8 cellular contexts compared by ENCODE assay signal in the genomic region with DNA sequence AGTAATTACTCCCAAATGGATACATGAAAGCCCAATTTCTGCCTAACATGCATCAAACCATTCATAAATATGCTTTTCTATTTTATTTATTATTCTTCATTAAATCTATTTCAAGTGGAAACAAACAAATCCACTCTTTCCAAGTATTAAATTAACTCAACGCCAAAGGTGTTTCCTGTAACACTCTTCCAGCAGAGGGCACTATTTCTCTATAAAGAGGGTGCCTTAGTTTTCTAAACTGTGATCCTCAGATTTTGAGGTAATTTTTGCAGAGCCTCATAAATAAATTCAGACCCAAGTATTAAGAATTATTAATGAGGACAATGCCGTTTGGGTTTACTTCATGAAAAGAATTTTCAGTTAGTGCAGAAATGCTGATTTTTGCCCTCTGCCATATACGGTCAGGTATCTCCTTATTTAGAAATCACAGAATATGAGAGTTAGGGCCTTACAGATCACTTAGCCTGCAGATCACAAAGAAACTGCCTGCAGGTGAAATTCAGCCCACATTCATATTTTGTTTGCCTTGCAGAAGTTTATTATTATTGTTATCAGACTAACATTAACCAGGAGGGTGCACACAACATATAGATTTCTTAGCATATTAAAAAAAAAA. TPM values are rescaled to one million over a fixed set of nuclear protein-coding genes. Genes with fewer than 3 reads are reported as not detected.
DNase-seq lines count a peak whose midpoint lies in the region; ATAC-seq and TF ChIP-seq lines count a peak whose summit lies in the region.

No MANE protein-coding gene starts in this region.

- peak; percentile 85 for TF ChIP-seq CTCF in C4-2B (conservative IDR thresholded peaks at IDR 0.05)
- TF ChIP-seq CTCF in activated CD8-positive, alpha-beta T cell treated with anti-CD3 and anti-CD28 coated beads for 36 hours (IDR thresholded peaks at IDR 0.05): peak; percentile 79
- peak; percentile 72 to 92 (median 88) for TF ChIP-seq CTCF in heart left ventricle (IDR thresholded peaks at IDR 0.05)
- TF ChIP-seq CTCF in sigmoid colon (IDR thresholded peaks at IDR 0.05): peak; percentile 53 to 87 (median 72)

- TF ChIP-seq POLR2A in heart left ventricle (IDR thresholded peaks at IDR 0.05): no peak
- TF ChIP-seq POLR2A in sigmoid colon (IDR thresholded peaks at IDR 0.05): no peak

- H3K36me3 ChIP-seq in GM23248 (ENCODE audit: low read depth) (no peaks in the 10 kb centered on the region), heart left ventricle (no peaks in the 10 kb centered on the region), sigmoid colon (no peaks in the 10 kb centered on the region)

- H3F3A ChIP-seq in GM23248 (ENCODE audit: insufficient read depth): no peaks in the 10 kb centered on the region

- 18 to 23% methylated on average over 3 of the region's 3 CpGs for WGBS in GM23248 (ENCODE audit: low coverage in 1 of 2, low lambda C conversion rate in 2 of 2, missing lambda C conversion rate in 2 of 2), 2 experiments
- WGBS in heart left ventricle, 4 donors: 24 to 30% (median 27%) methylated on average over 3 of the region's 3 CpGs
- 23 to 30% methylated on average over 3 of the region's 3 CpGs for WGBS in sigmoid colon, 2 donors

- H3K27ac Mint-ChIP-seq in activated CD8-positive, alpha-beta T cell treated with anti-CD3 and anti-CD28 coated beads for 36 hours: no peak overlapping the region

- H3K4me1 Mint-ChIP-seq in activated CD8-positive, alpha-beta T cell treated with anti-CD3 and anti-CD28 coated beads for 36 hours (ENCODE audit: low read depth): no peaks in the 10 kb centered on the region

- no peak overlapping the region for H2AFZ ChIP-seq in GM23248

- no peaks in the 10 kb centered on the region for H3K9me3 Mint-ChIP-seq in activated CD8-positive, alpha-beta T cell treated with anti-CD3 and anti-CD28 coated beads for 36 hours

- H3K27me3 ChIP-seq in GM23248 (replicated peaks; ENCODE audit: insufficient read depth) (no peaks in the 10 kb centered on the region), heart left ventricle (no peaks in the 10 kb centered on the region), sigmoid colon (no peaks in the 10 kb centered on the region)

- H3K4me3 ChIP-seq in GM23248 (no peak overlapping the region), heart left ventricle (no peak overlapping the region), sigmoid colon (no peak overlapping the region)

- H3K27me3 Mint-ChIP-seq in activated CD8-positive, alpha-beta T cell treated with anti-CD3 and anti-CD28 coated beads for 36 hours: peaks cover 5% of the 10 kb centered on the region

- DNase-seq in GM23248 (peak; percentile 86), NCI-H2227 (lab: John Stamatoyannopoulos, UW; ENCODE audit: unreplicated experiment) (peak; percentile 84), heart left ventricle (peak in 1 of 5 donors; percentile 20), sigmoid colon (no peak), posterior cingulate gyrus (no peak), 8988T (no peak)
- peak; percentile 26 for DNase-seq in activated CD8-positive, alpha-beta T cell treated with anti-CD3 and anti-CD28 coated beads for 36 hours

- H4K20me1 ChIP-seq in GM23248 (ENCODE audit: insufficient read depth): no peaks in the 10 kb centered on the region

- POLR2A ChIA-PET in activated CD8-positive, alpha-beta T cell treated with anti-CD3 and anti-CD28 coated beads for 36 hours (lab: Charles Lee): no interaction called here

- H3K27ac ChIP-seq in C4-2B (no peak overlapping the region), GM23248 (no peak overlapping the region), heart left ventricle (no peak overlapping the region), sigmoid colon (no peak overlapping the region)

- CTCF ChIA-PET in activated CD8-positive, alpha-beta T cell treated with anti-CD3 and anti-CD28 coated beads for 36 hours (lab: Charles Lee): interaction anchor here (0.9 to 6.4 kb wide), 6 partner anchors 8 to 1019 kb away, joined by 3 to 51 read pairs (median 6); no protein-coding TSS in a partner anchor

- H3K4me1 ChIP-seq in GM23248 (ENCODE audit: insufficient read depth) (0 out of 2 replicates have a peak, but pooled peaks cover 4% of the 10 kb centered on the region), heart left ventricle (peaks cover 0 to 21% (median 0%) of the 10 kb centered on the region in 12 donors), sigmoid colon (peaks cover 0 to 9% (median 0%) of the 10 kb centered on the region in 4 donors)

- H3K4me2 ChIP-seq in GM23248 (ENCODE audit: unreplicated experiment): no peak overlapping the region

- H3K9me3 ChIP-seq in GM23248 (ENCODE audit: low read depth): no peaks in the 10 kb centered on the region
- no peaks in the 10 kb centered on the region for H3K9me3 ChIP-seq in heart left ventricle
- no peaks in the 10 kb centered on the region for H3K9me3 ChIP-seq in sigmoid colon

- H3K36me3 Mint-ChIP-seq in activated CD8-positive, alpha-beta T cell treated with anti-CD3 and anti-CD28 coated beads for 36 hours (ENCODE audit: low read depth): no peaks in the 10 kb centered on the region

- H3K79me2 ChIP-seq in GM23248 (ENCODE audit: insufficient read depth): no peaks in the 10 kb centered on the region

- H3K9me2 ChIP-seq in GM23248 (ENCODE audit: insufficient read depth): no peaks in the 10 kb centered on the region

- in situ Hi-C loops in GM23248 (cut with MboI): loop anchor here (25.0 kb wide), 1 partner anchor 1197 kb away; the partner anchor contains the start of gene CYP2J2

- H3K9ac ChIP-seq in GM23248: no peak overlapping the region

- ATAC-seq in activated CD8-positive, alpha-beta T cell treated with anti-CD3 and anti-CD28 coated beads for 36 hours: no peak
- peak in 1 of 4 donors; percentile 43 for ATAC-seq in heart left ventricle

- intact Hi-C loops in activated CD8-positive, alpha-beta T cell treated with anti-CD3 and anti-CD28 coated beads for 36 hours (cut with micrococcal nuclease): loop anchor here (2.0 to 5.0 kb wide), 2 partner anchors 959 to 1017 kb away; no protein-coding TSS in a partner anchor
- intact Hi-C loops in heart left ventricle (cut with DNase I) (loop anchor here (1.0 to 10.0 kb wide), 16 partner anchors 28 to 1205 kb away; no protein-coding TSS in a partner anchor), sigmoid colon (cut with DNase I) (loop anchor here (1.0 to 10.0 kb wide), 4 partner anchors 29 to 1205 kb away; no protein-coding TSS in a partner anchor), posterior cingulate gyrus (cut with DNase I) (loop anchor here (1.0 kb wide), 2 partner anchors 960 to 1019 kb away; no protein-coding TSS in a partner anchor)

- no peak for TF ChIP-seq EP300 in sigmoid colon (IDR thresholded peaks at IDR 0.05)

- no peak overlapping the region for H3K4me3 Mint-ChIP-seq in activated CD8-positive, alpha-beta T cell treated with anti-CD3 and anti-CD28 coated beads for 36 hours

RNA-seq across cellular contexts. Expression of gene MYSM1, which starts 40.1 kb away (rescaled TPM):
- total RNA-seq in GM23248 (2014; rRNA removed; shearing (Covaris generic)): 16.4 and 24.4 TPM in 2 replicates
- polyA plus RNA-seq in GM23248 (2016; fragmentation: Nextera tagmentation; extraction: Ambion mirVana) (9.3 and 9.5 TPM in 2 replicates), heart left ventricle (10 to 100 TPM in 1 of 2 donors, 1 to 10 TPM in 1; 6.1 to 10.5 TPM), sigmoid colon (10 to 100 TPM in 1 of 3 donors, 1 to 10 TPM in 2; 3.9 to 11.1 (median 6.0) TPM)
- total RNA-seq in activated CD8-positive, alpha-beta T cell treated with anti-CD3 and anti-CD28 coated beads for 36 hours: 10 to 100 TPM; 34.3 to 36.8 TPM
- total RNA-seq in heart left ventricle (10 to 100 TPM in 7 of 9 donors, 1 to 10 TPM in 2; 6.0 to 21.6 (median 16.7) TPM), sigmoid colon (10 to 100 TPM; 18.1 to 47.1 (median 27.2) TPM)

RNA-seq across cellular contexts. Expression of gene JUN, which starts 43.9 kb away (rescaled TPM):
- total RNA-seq in GM23248 (2014; rRNA removed; shearing (Covaris generic)): 107 and 112 TPM in 2 replicates
- 43.4 and 45.3 TPM in 2 replicates for polyA plus RNA-seq in GM23248 (2016; fragmentation: Nextera tagmentation; extraction: Ambion mirVana)
- 10 to 100 TPM; 51.4 to 53.2 TPM for total RNA-seq in activated CD8-positive, alpha-beta T cell treated with anti-CD3 and anti-CD28 coated beads for 36 hours
- 100 to 1,000 TPM in 1 of 9 donors, 10 to 100 TPM in 8; 57.1 to 128 (median 82.8) TPM for total RNA-seq in heart left ventricle
- polyA plus RNA-seq in heart left ventricle: 100 to 1,000 TPM in 1 of 2 donors, 10 to 100 TPM in 1; 71.6 to 133 TPM
- 100 to 1,000 TPM in 3 of 4 donors, 10 to 100 TPM in 1; 52.4 to 233 (median 202) TPM for total RNA-seq in sigmoid colon
- 100 to 1,000 TPM in 2 of 3 donors, 10 to 100 TPM in 1; 42.8 to 132 (median 112) TPM for polyA plus RNA-seq in sigmoid colon

Comparison
In these comparisons a context has a peak if more than half of its experiments do, and no peak if none do; other contexts are left out.
1. DNase-seq: peak in GM23248 (single experiment), NCI-H2227 (single experiment) and activated CD8-positive, alpha-beta T cell treated with anti-CD3 and anti-CD28 coated beads for 36 hours (single experiment); none in sigmoid colon (single experiment), posterior cingulate gyrus (0 of 10) and 8988T (single experiment).
2. Peak in every context shown above with its lines, with median percentiles within 50 percentile points of each other: CTCF ChIP-seq.